ENCODE assay signal across 1 cellular context in genomic region chr6:89352329-89353117, GRCh38.
TF ChIP-seq lines count a peak whose summit lies in the region.

TSS of gene UBE2J1 (minus strand) at chr6:89352722. CDS start at chr6:89352569, 153 bp downstream.

TF ChIP-seq in HepG2, 621 proteins besides CTCF, POLR2A, EP300 and RAD21 (continued from another document and continues in another):
- TF ChIP-seq ZXDC (CRISPR knock-in tag; IDR thresholded peaks at IDR 0.05) (peak; percentile 23), ZNF678 (CRISPR knock-in tag; IDR thresholded peaks at IDR 0.05) (peak; percentile 84; the same call in 1 of the 2 replicates), ZBTB38 (CRISPR knock-in tag; IDR thresholded peaks at IDR 0.05) (no peak), NR2F2 (IDR thresholded peaks at IDR 0.05; ENCODE audit: borderline replicate concordance, low read depth) (no peak), ZSCAN22 (CRISPR knock-in tag; IDR thresholded peaks at IDR 0.05) (peak; percentile 73; the same call in 1 of the 2 replicates), RFX5 (IDR thresholded peaks at IDR 0.05; ENCODE audit: low read depth, low read length) (no peak; the same call in 1 of the 2 replicates), E2F5 (CRISPR knock-in tag; conservative IDR thresholded peaks at IDR 0.05) (no peak; the same call in 1 of the 2 replicates), MTA3 (CRISPR knock-in tag; IDR thresholded peaks at IDR 0.05) (no peak), IKZF1 (IDR thresholded peaks at IDR 0.05) (no peak), ZBTB7A (CRISPR knock-in tag; IDR thresholded peaks at IDR 0.05) (0 out of 2 replicates have a peak, but pooled peaks have one; percentile 41), ZNF224 (CRISPR knock-in tag; IDR thresholded peaks at IDR 0.05) (no peak), MZF1 (CRISPR knock-in tag; IDR thresholded peaks at IDR 0.05; ENCODE audit: borderline replicate concordance) (no peak), NAIF1 (CRISPR knock-in tag; IDR thresholded peaks at IDR 0.05; ENCODE audit: borderline replicate concordance) (no peak; the same call in 1 of the 2 replicates), BORCS8-MEF2B (CRISPR knock-in tag; IDR thresholded peaks at IDR 0.05) (peak; percentile 69; the same call in 1 of the 2 replicates), POLR2G (IDR thresholded peaks at IDR 0.05; ENCODE audit: low read depth, low read length) (peak; percentile 90), ZSCAN12 (CRISPR knock-in tag; IDR thresholded peaks at IDR 0.05) (no peak), ZNF800 (CRISPR knock-in tag; IDR thresholded peaks at IDR 0.05) (peak; percentile 45; the same call in 1 of the 2 replicates), ZNF562 (CRISPR knock-in tag; IDR thresholded peaks at IDR 0.05; ENCODE audit: borderline replicate concordance) (no peak), KDM4B (CRISPR knock-in tag; IDR thresholded peaks at IDR 0.05) (0 out of 2 replicates have a peak, but pooled peaks have one; percentile 7), TOPORS (CRISPR knock-in tag; IDR thresholded peaks at IDR 0.05) (peak; percentile 63), ZHX2 (IDR thresholded peaks at IDR 0.05; ENCODE audit: low read depth) (0 out of 2 replicates have a peak, but pooled peaks have one; percentile 23), ZHX2 (CRISPR knock-in tag; IDR thresholded peaks at IDR 0.05; ENCODE audit: borderline replicate concordance) (peak; percentile 90; the same call in 1 of the 2 replicates), KMT2A (CRISPR knock-in tag; IDR thresholded peaks at IDR 0.05) (peak; percentile 82), HMGXB4 (CRISPR knock-in tag; IDR thresholded peaks at IDR 0.05; ENCODE audit: borderline replicate concordance in 1 of 2, low read depth in 1 of 2) (peak; percentile 81 to 97), ZC3H13 (CRISPR knock-in tag; IDR thresholded peaks at IDR 0.05) (no peak), MNT (IDR thresholded peaks at IDR 0.05) (no peak), ZNF510 (CRISPR knock-in tag; IDR thresholded peaks at IDR 0.05; ENCODE audit: low read depth) (no peak), SOX13 (IDR thresholded peaks at IDR 0.05) (peak; percentile 20; the same call in 1 of the 2 replicates), SOX13 (CRISPR knock-in tag; conservative IDR thresholded peaks at IDR 0.05 in 1 of 2, IDR thresholded peaks at IDR 0.05 in 1 of 2) (no peak), FOXO4 (CRISPR knock-in tag; conservative IDR thresholded peaks at IDR 0.05) (no peak), THAP11 (CRISPR knock-in tag; IDR thresholded peaks at IDR 0.05) (peak; percentile 25; the same call in 1 of the 2 replicates), E2F2 (CRISPR knock-in tag; IDR thresholded peaks at IDR 0.05; ENCODE audit: borderline replicate concordance) (peak; percentile 32; the same call in 1 of the 2 replicates), KDM2A (CRISPR knock-in tag; IDR thresholded peaks at IDR 0.05; ENCODE audit: borderline replicate concordance, low read depth) (0 out of 2 replicates have a peak, but pooled peaks have one; percentile 17), ZNF781 (CRISPR knock-in tag; IDR thresholded peaks at IDR 0.05; ENCODE audit: borderline replicate concordance, not compliant biosample characterization) (no peak), SRSF4 (IDR thresholded peaks at IDR 0.05; ENCODE audit: low read depth, low read length, poor library complexity, severe bottlenecking) (no peak), ZNF746 (CRISPR knock-in tag; IDR thresholded peaks at IDR 0.05) (no peak), PRDM10 (CRISPR knock-in tag; IDR thresholded peaks at IDR 0.05; ENCODE audit: low read depth) (no peak)
